ENCODE assay signal across 2 cellular contexts in the genomic region with DNA sequence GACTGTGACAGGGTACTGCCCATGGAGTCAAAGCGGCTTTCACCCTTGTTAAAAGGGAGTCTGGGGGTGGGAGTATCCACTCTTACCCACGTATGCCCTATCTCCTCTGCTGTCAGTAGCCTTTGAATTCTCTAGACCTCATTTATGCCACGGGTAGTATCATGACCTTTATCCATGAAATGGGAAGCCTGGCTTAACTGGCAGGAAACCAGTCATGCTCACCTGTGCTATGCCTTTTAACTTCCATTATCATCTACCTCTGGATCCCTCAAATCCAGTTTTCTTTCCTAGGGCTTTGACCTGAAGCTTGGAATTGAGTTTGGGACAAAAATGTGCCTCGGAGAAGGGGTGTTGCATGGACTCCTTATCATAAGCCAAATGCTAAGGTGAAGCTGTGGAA.
TF ChIP-seq lines count a peak whose summit lies in the region.

No MANE protein-coding gene starts in this region.

TF ChIP-seq in HepG2, 621 proteins besides CTCF, POLR2A, EP300 and RAD21:
- TF ChIP-seq ZNF274 (CRISPR knock-in tag; IDR thresholded peaks at IDR 0.05) = no peak
- peak; percentile 97; the same call in 1 of the 2 replicates for TF ChIP-seq ZNF616 (CRISPR knock-in tag; IDR thresholded peaks at IDR 0.05; ENCODE audit: low read depth)
TF ChIP-seq in HepG2: peak in this region for 1.

TF ChIP-seq in H1, 55 proteins besides CTCF, POLR2A, EP300 and RAD21:
- no peak for TF ChIP-seq CBX8 (IDR thresholded peaks at IDR 0.05; ENCODE audit: borderline replicate concordance, low read depth, low read length)
- TF ChIP-seq ASH2L (IDR thresholded peaks at IDR 0.05; ENCODE audit: low read length) = no peak
- TF ChIP-seq, protein P1, sequence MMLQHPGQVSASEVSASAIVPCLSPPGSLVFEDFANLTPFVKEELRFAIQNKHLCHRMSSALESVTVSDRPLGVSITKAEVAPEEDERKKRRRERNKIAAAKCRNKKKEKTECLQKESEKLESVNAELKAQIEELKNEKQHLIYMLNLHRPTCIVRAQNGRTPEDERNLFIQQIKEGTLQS (IDR thresholded peaks at IDR 0.05; ENCODE audit: insufficient read depth, low read depth, low read length) = no peak
- no peak for TF ChIP-seq TAF7 (optimal IDR thresholded peaks at IDR 0.05; ENCODE audit: borderline replicate concordance, low read depth, low read length)
- TF ChIP-seq SRF (IDR thresholded peaks at IDR 0.05; ENCODE audit: low read depth, low read length) = no peak
- TF ChIP-seq BACH1 (IDR thresholded peaks at IDR 0.05; ENCODE audit: low read length) = no peak
- no peak for TF ChIP-seq KDM1A (IDR thresholded peaks at IDR 0.05; ENCODE audit: borderline replicate concordance, low read length)
- no peak for TF ChIP-seq RNF2 (IDR thresholded peaks at IDR 0.05; ENCODE audit: borderline replicate concordance, low read depth, low read length, missing control alignments, poor library complexity, severe bottlenecking)
- TF ChIP-seq KDM5A (IDR thresholded peaks at IDR 0.05; ENCODE audit: low read length) = no peak
- TF ChIP-seq ZNF274 (IDR thresholded peaks at IDR 0.05; ENCODE audit: borderline replicate concordance, extremely low read depth, low read length) = no peak
- TF ChIP-seq, protein P2, sequence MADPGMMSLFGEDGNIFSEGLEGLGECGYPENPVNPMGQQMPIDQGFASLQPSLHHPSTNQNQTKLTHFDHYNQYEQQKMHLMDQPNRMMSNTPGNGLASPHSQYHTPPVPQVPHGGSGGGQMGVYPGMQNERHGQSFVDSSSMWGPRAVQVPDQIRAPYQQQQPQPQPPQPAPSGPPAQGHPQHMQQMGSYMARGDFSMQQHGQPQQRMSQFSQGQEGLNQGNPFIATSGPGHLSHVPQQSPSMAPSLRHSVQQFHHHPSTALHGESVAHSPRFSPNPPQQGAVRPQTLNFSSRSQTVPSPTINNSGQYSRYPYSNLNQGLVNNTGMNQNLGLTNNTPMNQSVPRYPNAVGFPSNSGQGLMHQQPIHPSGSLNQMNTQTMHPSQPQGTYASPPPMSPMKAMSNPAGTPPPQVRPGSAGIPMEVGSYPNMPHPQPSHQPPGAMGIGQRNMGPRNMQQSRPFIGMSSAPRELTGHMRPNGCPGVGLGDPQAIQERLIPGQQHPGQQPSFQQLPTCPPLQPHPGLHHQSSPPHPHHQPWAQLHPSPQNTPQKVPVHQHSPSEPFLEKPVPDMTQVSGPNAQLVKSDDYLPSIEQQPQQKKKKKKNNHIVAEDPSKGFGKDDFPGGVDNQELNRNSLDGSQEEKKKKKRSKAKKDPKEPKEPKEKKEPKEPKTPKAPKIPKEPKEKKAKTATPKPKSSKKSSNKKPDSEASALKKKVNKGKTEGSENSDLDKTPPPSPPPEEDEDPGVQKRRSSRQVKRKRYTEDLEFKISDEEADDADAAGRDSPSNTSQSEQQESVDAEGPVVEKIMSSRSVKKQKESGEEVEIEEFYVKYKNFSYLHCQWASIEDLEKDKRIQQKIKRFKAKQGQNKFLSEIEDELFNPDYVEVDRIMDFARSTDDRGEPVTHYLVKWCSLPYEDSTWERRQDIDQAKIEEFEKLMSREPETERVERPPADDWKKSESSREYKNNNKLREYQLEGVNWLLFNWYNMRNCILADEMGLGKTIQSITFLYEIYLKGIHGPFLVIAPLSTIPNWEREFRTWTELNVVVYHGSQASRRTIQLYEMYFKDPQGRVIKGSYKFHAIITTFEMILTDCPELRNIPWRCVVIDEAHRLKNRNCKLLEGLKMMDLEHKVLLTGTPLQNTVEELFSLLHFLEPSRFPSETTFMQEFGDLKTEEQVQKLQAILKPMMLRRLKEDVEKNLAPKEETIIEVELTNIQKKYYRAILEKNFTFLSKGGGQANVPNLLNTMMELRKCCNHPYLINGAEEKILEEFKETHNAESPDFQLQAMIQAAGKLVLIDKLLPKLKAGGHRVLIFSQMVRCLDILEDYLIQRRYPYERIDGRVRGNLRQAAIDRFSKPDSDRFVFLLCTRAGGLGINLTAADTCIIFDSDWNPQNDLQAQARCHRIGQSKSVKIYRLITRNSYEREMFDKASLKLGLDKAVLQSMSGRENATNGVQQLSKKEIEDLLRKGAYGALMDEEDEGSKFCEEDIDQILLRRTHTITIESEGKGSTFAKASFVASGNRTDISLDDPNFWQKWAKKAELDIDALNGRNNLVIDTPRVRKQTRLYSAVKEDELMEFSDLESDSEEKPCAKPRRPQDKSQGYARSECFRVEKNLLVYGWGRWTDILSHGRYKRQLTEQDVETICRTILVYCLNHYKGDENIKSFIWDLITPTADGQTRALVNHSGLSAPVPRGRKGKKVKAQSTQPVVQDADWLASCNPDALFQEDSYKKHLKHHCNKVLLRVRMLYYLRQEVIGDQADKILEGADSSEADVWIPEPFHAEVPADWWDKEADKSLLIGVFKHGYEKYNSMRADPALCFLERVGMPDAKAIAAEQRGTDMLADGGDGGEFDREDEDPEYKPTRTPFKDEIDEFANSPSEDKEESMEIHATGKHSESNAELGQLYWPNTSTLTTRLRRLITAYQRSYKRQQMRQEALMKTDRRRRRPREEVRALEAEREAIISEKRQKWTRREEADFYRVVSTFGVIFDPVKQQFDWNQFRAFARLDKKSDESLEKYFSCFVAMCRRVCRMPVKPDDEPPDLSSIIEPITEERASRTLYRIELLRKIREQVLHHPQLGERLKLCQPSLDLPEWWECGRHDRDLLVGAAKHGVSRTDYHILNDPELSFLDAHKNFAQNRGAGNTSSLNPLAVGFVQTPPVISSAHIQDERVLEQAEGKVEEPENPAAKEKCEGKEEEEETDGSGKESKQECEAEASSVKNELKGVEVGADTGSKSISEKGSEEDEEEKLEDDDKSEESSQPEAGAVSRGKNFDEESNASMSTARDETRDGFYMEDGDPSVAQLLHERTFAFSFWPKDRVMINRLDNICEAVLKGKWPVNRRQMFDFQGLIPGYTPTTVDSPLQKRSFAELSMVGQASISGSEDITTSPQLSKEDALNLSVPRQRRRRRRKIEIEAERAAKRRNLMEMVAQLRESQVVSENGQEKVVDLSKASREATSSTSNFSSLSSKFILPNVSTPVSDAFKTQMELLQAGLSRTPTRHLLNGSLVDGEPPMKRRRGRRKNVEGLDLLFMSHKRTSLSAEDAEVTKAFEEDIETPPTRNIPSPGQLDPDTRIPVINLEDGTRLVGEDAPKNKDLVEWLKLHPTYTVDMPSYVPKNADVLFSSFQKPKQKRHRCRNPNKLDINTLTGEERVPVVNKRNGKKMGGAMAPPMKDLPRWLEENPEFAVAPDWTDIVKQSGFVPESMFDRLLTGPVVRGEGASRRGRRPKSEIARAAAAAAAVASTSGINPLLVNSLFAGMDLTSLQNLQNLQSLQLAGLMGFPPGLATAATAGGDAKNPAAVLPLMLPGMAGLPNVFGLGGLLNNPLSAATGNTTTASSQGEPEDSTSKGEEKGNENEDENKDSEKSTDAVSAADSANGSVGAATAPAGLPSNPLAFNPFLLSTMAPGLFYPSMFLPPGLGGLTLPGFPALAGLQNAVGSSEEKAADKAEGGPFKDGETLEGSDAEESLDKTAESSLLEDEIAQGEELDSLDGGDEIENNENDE (IDR thresholded peaks at IDR 0.05; ENCODE audit: insufficient replicate concordance, low read length) = no peak
- TF ChIP-seq NRF1 (IDR thresholded peaks at IDR 0.05; ENCODE audit: low read depth, low read length) = no peak
- no peak for TF ChIP-seq GABPA (IDR thresholded peaks at IDR 0.05; ENCODE audit: borderline replicate concordance, insufficient read depth, low read length)
- no peak for TF ChIP-seq SP1 (IDR thresholded peaks at IDR 0.05; ENCODE audit: low read depth, low read length)
- no peak for TF ChIP-seq TEAD4 (IDR thresholded peaks at IDR 0.05; ENCODE audit: low read depth, low read length)
- no peak for TF ChIP-seq SIN3A (conservative IDR thresholded peaks at IDR 0.05 in 1 of 2, IDR thresholded peaks at IDR 0.05 in 1 of 2; ENCODE audit: low read depth in 1 of 2, low read length in 2 of 2)
